ENCODE assay signal across 10 cellular contexts in the genomic region with DNA sequence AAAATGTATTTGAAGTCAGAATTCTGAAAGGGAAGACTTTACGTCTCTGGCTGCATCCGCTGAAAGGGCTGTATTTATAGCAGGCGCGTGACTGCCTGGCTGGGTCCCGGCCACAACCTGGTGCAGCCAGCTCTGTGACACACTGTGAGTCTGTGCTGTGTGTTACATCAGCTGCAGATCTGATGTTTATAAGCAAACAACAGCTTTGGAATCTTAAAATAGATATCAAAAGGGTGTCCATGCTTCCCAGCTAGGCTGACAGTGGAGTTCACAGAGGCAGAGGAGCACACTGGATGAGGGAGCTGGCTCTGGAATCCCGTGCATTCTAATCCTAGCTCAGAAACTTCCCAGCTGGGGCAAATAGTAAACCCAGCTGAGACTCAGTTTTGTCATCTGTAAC.
DNase-seq lines count a peak whose midpoint lies in the region; ATAC-seq, FAIRE-seq and TF ChIP-seq lines count a peak whose summit lies in the region.
"Had no signal": no experiment of that assay in that cellular context is flagged by ENCODE, and none has a peak within 500 bp of the region (broad histone marks: within the 10 kb centered on the region; RNA-seq: fewer than 3 reads in every experiment).

No MANE protein-coding gene starts in this region.

- H3K27me3 ChIP-seq in GM23248 (replicated peaks; ENCODE audit: insufficient read depth) (no peaks in the 10 kb centered on the region), ascending aorta (no peaks in the 10 kb centered on the region), stomach smooth muscle (ENCODE audit: control insufficient read depth in 1 of 2, insufficient read depth in 2 of 2, low read length in 2 of 2) (no peaks in the 10 kb centered on the region), HepG2 (ENCODE audit: control insufficient read depth in 1 of 2, insufficient read depth in 2 of 2, low read length in 2 of 2) (no peaks in the 10 kb centered on the region)
- H3K27me3 ChIP-seq: ovary had no signal

- in situ Hi-C loops in GM23248 (cut with MboI) = no loop called here
- in situ Hi-C loops in HepG2 (cut with HindIII; ENCODE audit: extremely low pct_ligation_motif_present, low pct_unique_long_range_greater_than_20kb) = no loop called here

- H3K9me2 ChIP-seq in GM23248 (ENCODE audit: insufficient read depth) = no peaks in the 10 kb centered on the region

- CTCF ChIA-PET in HepG2 (lab: Yijun Ruan, JAX; ENCODE audit: low intra/inter-chr PET ratio, low total read pairs) = no interaction called here

- H3K4me3 ChIP-seq in GM23248 (no peak overlapping the region), ascending aorta (no peak overlapping the region), stomach smooth muscle (ENCODE audit: low read length in 2 of 2) (peak overlapping the region; percentile 43 to 44), HepG2 (replicated peaks in 1 of 3; ENCODE audit: insufficient read depth in 1 of 3, low read depth in 2 of 3, low read length in 3 of 3) (no peak overlapping the region)
- H3K4me3 ChIP-seq: ovary had no signal

- peak overlapping the region; percentile 82 for H3K27ac ChIP-seq in GM23248
- peak overlapping the region in 1 of 2 donors; percentile 50 for H3K27ac ChIP-seq in ascending aorta
- no peak overlapping the region for H3K27ac ChIP-seq in stomach smooth muscle (ENCODE audit: low read length)
- H3K27ac ChIP-seq in HepG2 (ENCODE audit: extremely low read length, insufficient read depth, low read length) = no peak overlapping the region
- H3K27ac ChIP-seq: ovary had no signal

- ATAC-seq in GM18868 (IDR thresholded peaks at IDR 0.05; ENCODE audit: unreplicated experiment) (no peak), HepG2 (no peak), HG02623 (IDR thresholded peaks at IDR 0.05; ENCODE audit: unreplicated experiment) (no peak)

- no peaks in the 10 kb centered on the region for H3K36me3 ChIP-seq in GM23248 (ENCODE audit: low read depth)
- H3K36me3 ChIP-seq in ascending aorta = no peaks in the 10 kb centered on the region
- no peaks in the 10 kb centered on the region for H3K36me3 ChIP-seq in stomach smooth muscle (ENCODE audit: control insufficient read depth in 2 of 2, insufficient read depth in 2 of 2, low read length in 2 of 2)
- H3K36me3 ChIP-seq in HepG2 (replicated peaks in 1 of 2; ENCODE audit: control insufficient read depth in 1 of 2, insufficient read depth in 2 of 2, low read length in 2 of 2) = no peaks in the 10 kb centered on the region
- H3K36me3 ChIP-seq: ovary had no signal

- H3K9me3 ChIP-seq in GM23248 (ENCODE audit: low read depth) = no peaks in the 10 kb centered on the region
- H3K9me3 ChIP-seq in ascending aorta = no peaks in the 10 kb centered on the region
- H3K9me3 ChIP-seq in stomach smooth muscle (ENCODE audit: control insufficient read depth in 2 of 2, low read length in 2 of 2) = no peaks in the 10 kb centered on the region
- H3K9me3 ChIP-seq in HepG2 (ENCODE audit: low read length) = no peaks in the 10 kb centered on the region
- H3K9me3 ChIP-seq: ovary had no signal

- H3F3A ChIP-seq in GM23248 (ENCODE audit: insufficient read depth) = peaks cover 8% of the 10 kb centered on the region

- H4K20me1 ChIP-seq in GM23248 (ENCODE audit: insufficient read depth) = no peaks in the 10 kb centered on the region
- H4K20me1 ChIP-seq in HepG2 (ENCODE audit: insufficient read depth, low read length) = no peaks in the 10 kb centered on the region

- 5 to 6% methylated on average over 6 of the region's 6 CpGs for WGBS in GM23248 (ENCODE audit: low coverage in 1 of 2, low lambda C conversion rate in 2 of 2, missing lambda C conversion rate in 2 of 2), 2 experiments
- WGBS in HepG2 (ENCODE audit: low lambda C conversion rate) = 56% methylated on average over 5 of the region's 6 CpGs

- no peak for TF ChIP-seq POLR2A in HepG2 (IDR thresholded peaks at IDR 0.05; ENCODE audit: insufficient read depth in 1 of 2, low read depth in 2 of 2, low read length in 2 of 2)

- H3K4me2 ChIP-seq in GM23248 (ENCODE audit: unreplicated experiment) (peak overlapping the region; percentile 61), HepG2 (ENCODE audit: low read depth, low read length) (no peak overlapping the region)

- BruUV-seq in HepG2 (replicated peaks; lab: Mats Ljungman, UMichigan) = no TSS peak

- TF ChIP-seq EP300 in HepG2 (IDR thresholded peaks at IDR 0.05; ENCODE audit: low read depth in 2 of 2, low read length in 2 of 2) (no peak), HepG2 (CRISPR knock-in tag; IDR thresholded peaks at IDR 0.05; ENCODE audit: borderline replicate concordance) (no peak)

- H3K79me2 ChIP-seq in GM23248 (ENCODE audit: insufficient read depth) (no peaks in the 10 kb centered on the region), HepG2 (ENCODE audit: insufficient read depth, low read length) (no peaks in the 10 kb centered on the region)

- H2AFZ ChIP-seq in GM23248 (peak overlapping the region; percentile 65), HepG2 (ENCODE audit: low read length) (no peak overlapping the region)

- intact Hi-C loops in ascending aorta (cut with DNase I) = loop anchor here (5.0 kb wide), 1 partner anchor 155 kb away; no protein-coding TSS in a partner anchor
- intact Hi-C loops in HepG2 (cut with micrococcal nuclease; ENCODE audit: unreplicated experiment) = no loop called here

- DNase-seq in GM23248 (peak; percentile 94), ascending aorta (ENCODE audit: low spot score in 2 of 2) (peak; percentile 47 to 79), hypothalamus (lab: John Stamatoyannopoulos, UW) (peak in 40 of 51 donors; percentile 2 to 76 (median 31)), HepG2 (ENCODE audit: low spot score) (no peak), GM10266 (ENCODE audit: extremely low spot score) (no peak)
- DNase-seq: NK-92 treated with Interleukin-12 subunit alpha and Interleukin-12 subunit beta, amount 100 ng/mL, for 24 hours had no signal

- H3K4me1 ChIP-seq in GM23248 (ENCODE audit: insufficient read depth) (peaks cover 23% of the 10 kb centered on the region), ascending aorta (peaks cover 0 to 4% of the 10 kb centered on the region in 2 donors), stomach smooth muscle (ENCODE audit: control insufficient read depth, insufficient read depth, low read length) (peaks cover 11% of the 10 kb centered on the region), HepG2 (ENCODE audit: insufficient read depth, low read length) (no peaks in the 10 kb centered on the region)

- TF ChIP-seq CTCF in ascending aorta (IDR thresholded peaks at IDR 0.05) = no peak
- no peak for TF ChIP-seq CTCF in HepG2 (CRISPR knock-in tag; IDR thresholded peaks at IDR 0.05)
- TF ChIP-seq CTCF in GM10266 (IDR thresholded peaks at IDR 0.05; ENCODE audit: control insufficient read depth, insufficient read depth, low read depth, missing control alignments) = no peak

- no peak for TF ChIP-seq RAD21 in HepG2 (CRISPR knock-in tag; IDR thresholded peaks at IDR 0.05)

- no peak for FAIRE-seq in HepG2 (lab: Jason Lieb, UNC)

- POLR2A ChIA-PET in HepG2 (lab: Yijun Ruan, JAX) = no interaction called here

- H3K9ac ChIP-seq in GM23248 (peak overlapping the region; percentile 72), stomach smooth muscle (ENCODE audit: low read length in 2 of 2) (no peak overlapping the region), HepG2 (ENCODE audit: insufficient read depth, low read depth, low read length) (no peak overlapping the region)

TF ChIP-seq in HepG2, 621 proteins besides CTCF, POLR2A, EP300 and RAD21:
- TF ChIP-seq ZKSCAN1 (IDR thresholded peaks at IDR 0.05; ENCODE audit: low read length) = no peak
- TF ChIP-seq SRSF1 (optimal IDR thresholded peaks at IDR 0.05; ENCODE audit: low read depth, low read length) = no peak
- TF ChIP-seq GTF2F1 (IDR thresholded peaks at IDR 0.05; ENCODE audit: low read length) = no peak
- TF ChIP-seq ZNF556 (CRISPR knock-in tag; IDR thresholded peaks at IDR 0.05; ENCODE audit: borderline replicate concordance) = no peak
- TF ChIP-seq ZSCAN12 (CRISPR knock-in tag; IDR thresholded peaks at IDR 0.05) = no peak
- no peak for TF ChIP-seq HNRNPUL1 (IDR thresholded peaks at IDR 0.05; ENCODE audit: low read depth, low read length)
- no peak for TF ChIP-seq STAG1 (CRISPR knock-in tag; IDR thresholded peaks at IDR 0.05)
- TF ChIP-seq ZBTB37 (CRISPR knock-in tag; IDR thresholded peaks at IDR 0.05) = no peak
- no peak for TF ChIP-seq ZNF343 (CRISPR knock-in tag; IDR thresholded peaks at IDR 0.05)
- no peak for TF ChIP-seq KMT2B (CRISPR knock-in tag; IDR thresholded peaks at IDR 0.05)
- TF ChIP-seq FOXJ3 (CRISPR knock-in tag; IDR thresholded peaks at IDR 0.05; ENCODE audit: borderline replicate concordance) = no peak
- TF ChIP-seq ZFYVE20 (CRISPR knock-in tag; IDR thresholded peaks at IDR 0.05; ENCODE audit: borderline replicate concordance, low read depth) = no peak

Comparison
In these comparisons a context has a peak if more than half of its experiments do, and no peak if none do; other contexts are left out.
1. DNase-seq: peak in GM23248 (single experiment), ascending aorta (2 of 2) and hypothalamus (40 of 51); none in HepG2 (single experiment) and GM10266 (single experiment).
2. H3K4me3 ChIP-seq: peak in stomach smooth muscle (2 of 2); none in GM23248 (single experiment), ascending aorta (0 of 2) and HepG2 (0 of 3).